ENCODE assay signal across 29 cellular contexts in the genomic region with DNA sequence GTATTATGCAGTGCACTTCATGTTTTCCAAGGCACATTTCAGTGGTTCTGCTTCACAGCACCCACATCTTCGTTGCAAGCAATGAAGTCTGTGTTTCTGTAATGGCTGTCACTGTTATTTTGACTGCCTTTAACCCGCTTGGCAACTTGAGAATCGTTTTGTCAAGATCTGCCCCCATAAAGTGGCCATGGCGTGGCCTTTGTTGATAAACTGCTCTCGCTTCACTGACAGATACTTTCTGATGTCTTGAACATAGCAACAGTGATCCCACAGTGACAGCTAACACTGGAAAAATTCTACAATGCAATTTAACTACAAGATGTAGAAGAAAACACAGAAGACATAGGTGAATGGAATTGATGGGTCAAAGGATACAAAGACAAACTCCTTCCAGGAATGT.
"Had no signal": no experiment of that assay in that cellular context is flagged by ENCODE, and none has a peak within 500 bp of the region (broad histone marks: within the 10 kb centered on the region; RNA-seq: fewer than 3 reads in every experiment).

No MANE protein-coding gene starts in this region.

- H3K9me3 ChIP-seq: Peyer's patch, SJCRH30, SK-N-SH had no signal

- H3K9me3 Mint-ChIP-seq: activated CD4-positive, alpha-beta memory T cell treated with anti-CD3 and anti-CD28 coated beads for 36 hours; activated CD4-positive, alpha-beta T cell treated with anti-CD3 and anti-CD28 coated beads, Interleukin-2, amount 10 ng/mL, durations not matched to agents 7 days and 5 days; activated naive CD4-positive, alpha-beta T cell treated with anti-CD3 and anti-CD28 coated beads for 36 hours; activated T-helper 17 cell treated with anti-CD3 and anti-CD28 coated beads, Interleukin-2, amount 50 U/mL, for 72 hours had no signal

- H3K27me3 Mint-ChIP-seq: activated CD4-positive, alpha-beta T cell treated with anti-CD3 and anti-CD28 coated beads, Interleukin-2, amount 10 ng/mL, durations not matched to agents 7 days and 5 days had no signal

- H3K9me2 ChIP-seq: SK-N-SH had no signal

- H3K27me3 ChIP-seq: brain microvascular endothelial cell, cardiac muscle cell, Peyer's patch, SJCRH30 had no signal

- H3K36me3 ChIP-seq: brain microvascular endothelial cell, cardiac muscle cell, Peyer's patch, SJCRH30 had no signal

- H3K27ac Mint-ChIP-seq: activated CD4-positive, alpha-beta memory T cell treated with anti-CD3 and anti-CD28 coated beads for 36 hours; activated CD4-positive, alpha-beta T cell treated with anti-CD3 and anti-CD28 coated beads, Interleukin-2, amount 10 ng/mL, durations not matched to agents 7 days and 5 days; activated naive CD4-positive, alpha-beta T cell treated with anti-CD3 and anti-CD28 coated beads for 36 hours; activated naive CD8-positive, alpha-beta T cell; activated T-helper 17 cell treated with anti-CD3 and anti-CD28 coated beads, Interleukin-2, amount 50 U/mL, for 72 hours had no signal

- H3K36me3 Mint-ChIP-seq: activated CD4-positive, alpha-beta memory T cell treated with anti-CD3 and anti-CD28 coated beads for 36 hours; activated naive CD8-positive, alpha-beta T cell had no signal

- H3K4me3 ChIP-seq: cardiac muscle cell, Peyer's patch, SJCRH30 had no signal

- DNase-seq: activated CD4-positive, alpha-beta memory T cell treated with anti-CD3 and anti-CD28 coated beads for 36 hours; activated CD4-positive, alpha-beta T cell treated with anti-CD3 and anti-CD28 coated beads, Interleukin-2, amount 10 ng/mL, durations not matched to agents 7 days and 5 days; activated CD4-positive, CD25-positive, alpha-beta regulatory T cell; activated CD8-positive, alpha-beta memory T cell treated with anti-CD3 and anti-CD28 coated beads for 24 hours; activated gamma-delta T cell; activated naive CD4-positive, alpha-beta T cell treated with anti-CD3 and anti-CD28 coated beads for 36 hours; activated T-cell treated with anti-CD3 and anti-CD28 coated beads, Interleukin-2, amount 50 U/mL, for 48 hours; amygdala; brain microvascular endothelial cell; Karpas-422; MM.1S; NCI-H1105; NCI-H1436; NCI-H1694 treated with DMSO at 0.1 percent for 48 hours; NCI-H2081; NCI-H510A treated with DMSO at 0.1 percent for 48 hours; NCI-H69; NK-92 treated with Interleukin-12 subunit alpha and Interleukin-12 subunit beta, amount 100 ng/mL, for 24 hours; OCI-M1; Peyer's patch; Right ventricle myocardium superior; SK-N-SH; T-helper 1 cell had no signal

- H3K4me2 ChIP-seq: SK-N-SH had no signal

- H3K4me3 Mint-ChIP-seq: activated CD4-positive, alpha-beta memory T cell treated with anti-CD3 and anti-CD28 coated beads for 36 hours; activated CD4-positive, alpha-beta T cell treated with anti-CD3 and anti-CD28 coated beads, Interleukin-2, amount 10 ng/mL, durations not matched to agents 7 days and 5 days; activated naive CD4-positive, alpha-beta T cell treated with anti-CD3 and anti-CD28 coated beads for 36 hours; activated naive CD8-positive, alpha-beta T cell; activated T-helper 17 cell treated with anti-CD3 and anti-CD28 coated beads, Interleukin-2, amount 50 U/mL, for 72 hours had no signal

- H3K4me1 Mint-ChIP-seq: activated CD4-positive, alpha-beta T cell treated with anti-CD3 and anti-CD28 coated beads, Interleukin-2, amount 10 ng/mL, durations not matched to agents 7 days and 5 days; activated T-helper 17 cell treated with anti-CD3 and anti-CD28 coated beads, Interleukin-2, amount 50 U/mL, for 72 hours had no signal

- ATAC-seq: activated T-helper 17 cell treated with anti-CD3 and anti-CD28 coated beads, Interleukin-2, amount 50 U/mL, for 72 hours had no signal

- H3K9ac ChIP-seq: SK-N-SH had no signal

- H3K4me1 ChIP-seq: Peyer's patch had no signal

- H3K27ac ChIP-seq: brain microvascular endothelial cell, cardiac muscle cell, Peyer's patch, RWPE1, SJCRH30, VCaP had no signal
